1 cellular context compared by ENCODE assay signal in the genomic region with DNA sequence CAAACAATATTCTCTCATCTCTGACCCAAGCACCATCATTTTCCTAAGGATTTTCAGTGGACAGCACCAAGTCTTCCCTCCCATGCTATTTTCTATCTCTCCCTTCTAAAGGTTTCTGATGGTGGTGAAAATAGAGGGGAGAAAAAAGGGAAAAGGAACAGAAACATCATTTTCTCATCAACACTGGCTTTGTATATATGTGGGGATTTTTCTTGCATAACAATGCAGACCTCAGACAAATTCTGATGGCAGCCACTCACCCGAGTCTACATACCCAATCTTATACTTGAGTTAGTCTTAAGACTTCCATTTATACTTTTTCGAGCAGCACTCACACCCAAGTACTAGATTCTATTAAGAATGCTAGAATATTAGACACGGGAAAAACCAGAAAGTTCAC.
TF ChIP-seq lines count a peak whose summit lies in the region.

No MANE protein-coding gene starts in this region.

TF ChIP-seq in GM12878, 131 proteins besides CTCF, POLR2A, EP300 and RAD21 (continued from another document):
- TF ChIP-seq, protein P1, sequence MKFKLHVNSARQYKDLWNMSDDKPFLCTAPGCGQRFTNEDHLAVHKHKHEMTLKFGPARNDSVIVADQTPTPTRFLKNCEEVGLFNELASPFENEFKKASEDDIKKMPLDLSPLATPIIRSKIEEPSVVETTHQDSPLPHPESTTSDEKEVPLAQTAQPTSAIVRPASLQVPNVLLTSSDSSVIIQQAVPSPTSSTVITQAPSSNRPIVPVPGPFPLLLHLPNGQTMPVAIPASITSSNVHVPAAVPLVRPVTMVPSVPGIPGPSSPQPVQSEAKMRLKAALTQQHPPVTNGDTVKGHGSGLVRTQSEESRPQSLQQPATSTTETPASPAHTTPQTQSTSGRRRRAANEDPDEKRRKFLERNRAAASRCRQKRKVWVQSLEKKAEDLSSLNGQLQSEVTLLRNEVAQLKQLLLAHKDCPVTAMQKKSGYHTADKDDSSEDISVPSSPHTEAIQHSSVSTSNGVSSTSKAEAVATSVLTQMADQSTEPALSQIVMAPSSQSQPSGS (IDR thresholded peaks at IDR 0.05; ENCODE audit: low read length): 0 out of 2 replicates have a peak, but pooled peaks have one; percentile 19
